23 cellular contexts compared by ENCODE assay signal in the genomic region with DNA sequence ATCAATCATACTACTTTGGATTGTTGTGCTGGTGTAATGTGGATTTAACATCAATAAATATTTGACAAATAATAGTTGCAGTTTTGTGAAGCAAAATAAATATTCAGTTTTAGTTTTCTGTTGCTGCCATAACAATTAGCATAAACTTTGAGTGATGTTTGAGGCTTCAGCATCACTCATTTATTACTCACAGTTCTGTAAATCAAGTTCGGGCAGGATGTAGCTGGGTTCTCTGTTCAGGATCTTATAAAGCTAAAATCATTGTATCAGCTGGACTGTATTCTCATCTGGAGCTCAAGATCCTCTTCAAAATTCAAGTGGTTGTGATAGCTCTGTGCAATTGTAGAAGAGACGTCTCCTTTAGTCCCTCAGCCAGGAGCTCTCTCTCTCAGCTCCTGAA.
A peak's percentile ranks its signal among the peaks of the same experiment; 100 is the strongest.
DNase-seq lines count a peak whose midpoint lies in the region; ATAC-seq, FAIRE-seq and TF ChIP-seq lines count a peak whose summit lies in the region.
"Had no signal": no experiment of that assay in that cellular context is flagged by ENCODE, and none has a peak within 500 bp of the region (broad histone marks: within the 10 kb centered on the region; RNA-seq: fewer than 3 reads in every experiment).

No MANE protein-coding gene starts in this region.

- DNase-seq in mammary epithelial cell (peak; percentile 30), breast epithelium (ENCODE audit: low spot score in 2 of 2) (no peak), WTC11 (ENCODE audit: low spot score) (no peak), foreskin keratinocyte (peak in 1 of 2 donors; percentile 43), foreskin fibroblast (no peak), NCI-H2029 (lab: John Stamatoyannopoulos, UW) (no peak), H54 (ENCODE audit: insufficient read length, low spot score) (no peak)
- DNase-seq: Calu3; DMS153; DND-41; Karpas-422; NCI-H1092; NCI-H1417 treated with DMSO at 0.1 percent for 48 hours; NCI-H187; NCI-H2107; NCI-H226; NCI-H510A; NCI-H748 treated with DMSO at 0.1 percent for 48 hours; NK-92 treated with Interleukin-12 subunit alpha and Interleukin-12 subunit beta, amount 100 ng/mL, for 24 hours; PC-3; SHP77 had no signal

- H3K27ac ChIP-seq in mammary epithelial cell (ENCODE audit: insufficient read depth, low read depth, low read length) (no peak overlapping the region), breast epithelium (no peak overlapping the region), foreskin keratinocyte (no peak overlapping the region)

- TF ChIP-seq CTCF in mammary epithelial cell (conservative IDR thresholded peaks at IDR 0.05 in 1 of 2, IDR thresholded peaks at IDR 0.05 in 1 of 2; ENCODE audit: extremely low read depth in 1 of 2, insufficient read depth in 1 of 2, low read depth in 1 of 2, low read length in 2 of 2), result no peak
- no peak for TF ChIP-seq CTCF in breast epithelium (IDR thresholded peaks at IDR 0.05)
- no peak for TF ChIP-seq CTCF in WTC11 (IDR thresholded peaks at IDR 0.05)
- TF ChIP-seq CTCF in foreskin keratinocyte (conservative IDR thresholded peaks at IDR 0.05), result no peak
- no peak for TF ChIP-seq CTCF in foreskin fibroblast (IDR thresholded peaks at IDR 0.05; ENCODE audit: low read depth, low read length)

- H3K27me3 ChIP-seq in mammary epithelial cell (ENCODE audit: insufficient read depth, low read length) (no peaks in the 10 kb centered on the region), breast epithelium (no peaks in the 10 kb centered on the region), foreskin keratinocyte (no peaks in the 10 kb centered on the region)

- peaks cover 21% of the 10 kb centered on the region for H3K9me3 Mint-ChIP-seq in WTC11

- no peaks in the 10 kb centered on the region for H3K9me3 ChIP-seq in mammary epithelial cell (replicated peaks; ENCODE audit: insufficient read depth, low read length)
- peaks cover 16 to 23% of the 10 kb centered on the region in 2 donors for H3K9me3 ChIP-seq in breast epithelium

- H3K9ac ChIP-seq in mammary epithelial cell (ENCODE audit: insufficient read depth, low read length), result no peak overlapping the region

- H3K36me3 Mint-ChIP-seq in WTC11, result peaks cover 22% of the 10 kb centered on the region

- BruUV-seq in mammary epithelial cell (replicated peaks; lab: Mats Ljungman, UMichigan), result no TSS peak

- no peak overlapping the region for H2AFZ ChIP-seq in mammary epithelial cell (ENCODE audit: low read depth, low read length)

- 86% methylated on average over 2 of the region's 2 CpGs for WGBS in mammary epithelial cell (ENCODE audit: low coverage, missing lambda C conversion rate)

- CTCF ChIA-PET in mammary epithelial cell (lab: Charles Lee; ENCODE audit: low non-redundant PET) (no interaction called here), WTC11 (lab: Charles Lee) (interaction anchor here (0.6 to 2.2 kb wide), 4 partner anchors 15 to 638 kb away, joined by 3 to 11 read pairs (median 4); a partner anchor contains a TSS)

- H3K4me1 ChIP-seq in mammary epithelial cell (ENCODE audit: insufficient read depth, low read length) (no peaks in the 10 kb centered on the region), breast epithelium (no peaks in the 10 kb centered on the region), foreskin keratinocyte (no peaks in the 10 kb centered on the region)

- peaks cover 6% of the 10 kb centered on the region for H3K4me1 Mint-ChIP-seq in WTC11

- TF ChIP-seq POLR2A in breast epithelium (IDR thresholded peaks at IDR 0.05) (no peak), H54 (IDR thresholded peaks at IDR 0.05; ENCODE audit: low read depth, low read length) (no peak)

- dilution Hi-C loops in mammary epithelial cell (cut with HindIII; ENCODE audit: low sequenced_read_pairs), result no loop called here

- no peaks in the 10 kb centered on the region for H3K27me3 Mint-ChIP-seq in WTC11 (ENCODE audit: low read depth)

- H3K27ac Mint-ChIP-seq in WTC11, result 0 out of 2 replicates have a peak overlapping the region, but pooled peaks have one; percentile 17

- H4K20me1 ChIP-seq in mammary epithelial cell (ENCODE audit: insufficient read depth, low read length), result no peaks in the 10 kb centered on the region

- H3K4me3 Mint-ChIP-seq in WTC11, result no peak overlapping the region

- POLR2A ChIA-PET in WTC11 (lab: Charles Lee), result interaction anchor here (0.9 kb wide), 1 partner anchor 51 kb away, joined by 3 read pairs; no protein-coding TSS in a partner anchor

- no peak for FAIRE-seq in H54 (lab: Jason Lieb, UNC)
- FAIRE-seq: GM12892, HepG2 had no signal

- H3K36me3 ChIP-seq in mammary epithelial cell (ENCODE audit: insufficient read depth, low read length) (peaks cover 49% of the 10 kb centered on the region), breast epithelium (no peaks in the 10 kb centered on the region)

- no peak overlapping the region for H3K4me3 ChIP-seq in mammary epithelial cell (replicated peaks in 1 of 3; ENCODE audit: insufficient read depth in 1 of 3, low read depth in 2 of 3, low read length in 3 of 3)
- H3K4me3 ChIP-seq in breast epithelium, result no peak overlapping the region
- H3K4me3 ChIP-seq in foreskin fibroblast (ENCODE audit: low read depth in 1 of 2, low read length in 2 of 2), result no peak overlapping the region

- ATAC-seq in WTC11 (no peak), foreskin keratinocyte (peak; percentile 54)
- ATAC-seq: HepG2, PC-3 had no signal

- in situ Hi-C loops in mammary epithelial cell (cut with MboI; ENCODE audit: low sequenced_read_pairs in 2 of 2), result loop anchor here (10.0 kb wide), 2 partner anchors 76 to 556 kb away; no protein-coding TSS in a partner anchor

- H3K79me2 ChIP-seq in mammary epithelial cell (ENCODE audit: insufficient read depth, low read length), result peaks cover 4% of the 10 kb centered on the region

- intact Hi-C loops in mammary epithelial cell (cut with micrococcal nuclease), result no loop called here
- intact Hi-C loops in breast epithelium (cut with DNase I; ENCODE audit: low total_unique reads), result loop anchor here (10.0 kb wide), 1 partner anchor 214 kb away; no protein-coding TSS in a partner anchor

- no peak overlapping the region for H3K4me2 ChIP-seq in mammary epithelial cell (ENCODE audit: insufficient read depth, low read depth, low read length)

TF ChIP-seq in WTC11, 78 proteins besides CTCF, POLR2A, EP300 and RAD21 (continues in another document):
- TF ChIP-seq, protein P1, sequence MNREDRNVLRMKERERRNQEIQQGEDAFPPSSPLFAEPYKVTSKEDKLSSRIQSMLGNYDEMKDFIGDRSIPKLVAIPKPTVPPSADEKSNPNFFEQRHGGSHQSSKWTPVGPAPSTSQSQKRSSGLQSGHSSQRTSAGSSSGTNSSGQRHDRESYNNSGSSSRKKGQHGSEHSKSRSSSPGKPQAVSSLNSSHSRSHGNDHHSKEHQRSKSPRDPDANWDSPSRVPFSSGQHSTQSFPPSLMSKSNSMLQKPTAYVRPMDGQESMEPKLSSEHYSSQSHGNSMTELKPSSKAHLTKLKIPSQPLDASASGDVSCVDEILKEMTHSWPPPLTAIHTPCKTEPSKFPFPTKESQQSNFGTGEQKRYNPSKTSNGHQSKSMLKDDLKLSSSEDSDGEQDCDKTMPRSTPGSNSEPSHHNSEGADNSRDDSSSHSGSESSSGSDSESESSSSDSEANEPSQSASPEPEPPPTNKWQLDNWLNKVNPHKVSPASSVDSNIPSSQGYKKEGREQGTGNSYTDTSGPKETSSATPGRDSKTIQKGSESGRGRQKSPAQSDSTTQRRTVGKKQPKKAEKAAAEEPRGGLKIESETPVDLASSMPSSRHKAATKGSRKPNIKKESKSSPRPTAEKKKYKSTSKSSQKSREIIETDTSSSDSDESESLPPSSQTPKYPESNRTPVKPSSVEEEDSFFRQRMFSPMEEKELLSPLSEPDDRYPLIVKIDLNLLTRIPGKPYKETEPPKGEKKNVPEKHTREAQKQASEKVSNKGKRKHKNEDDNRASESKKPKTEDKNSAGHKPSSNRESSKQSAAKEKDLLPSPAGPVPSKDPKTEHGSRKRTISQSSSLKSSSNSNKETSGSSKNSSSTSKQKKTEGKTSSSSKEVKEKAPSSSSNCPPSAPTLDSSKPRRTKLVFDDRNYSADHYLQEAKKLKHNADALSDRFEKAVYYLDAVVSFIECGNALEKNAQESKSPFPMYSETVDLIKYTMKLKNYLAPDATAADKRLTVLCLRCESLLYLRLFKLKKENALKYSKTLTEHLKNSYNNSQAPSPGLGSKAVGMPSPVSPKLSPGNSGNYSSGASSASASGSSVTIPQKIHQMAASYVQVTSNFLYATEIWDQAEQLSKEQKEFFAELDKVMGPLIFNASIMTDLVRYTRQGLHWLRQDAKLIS (CRISPR knock-in tag; IDR thresholded peaks at IDR 0.05; ENCODE audit: borderline replicate concordance), result no peak
- TF ChIP-seq, protein P2, sequence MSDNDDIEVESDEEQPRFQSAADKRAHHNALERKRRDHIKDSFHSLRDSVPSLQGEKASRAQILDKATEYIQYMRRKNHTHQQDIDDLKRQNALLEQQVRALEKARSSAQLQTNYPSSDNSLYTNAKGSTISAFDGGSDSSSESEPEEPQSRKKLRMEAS (CRISPR knock-in tag; IDR thresholded peaks at IDR 0.05), result no peak
- TF ChIP-seq, protein P3, sequence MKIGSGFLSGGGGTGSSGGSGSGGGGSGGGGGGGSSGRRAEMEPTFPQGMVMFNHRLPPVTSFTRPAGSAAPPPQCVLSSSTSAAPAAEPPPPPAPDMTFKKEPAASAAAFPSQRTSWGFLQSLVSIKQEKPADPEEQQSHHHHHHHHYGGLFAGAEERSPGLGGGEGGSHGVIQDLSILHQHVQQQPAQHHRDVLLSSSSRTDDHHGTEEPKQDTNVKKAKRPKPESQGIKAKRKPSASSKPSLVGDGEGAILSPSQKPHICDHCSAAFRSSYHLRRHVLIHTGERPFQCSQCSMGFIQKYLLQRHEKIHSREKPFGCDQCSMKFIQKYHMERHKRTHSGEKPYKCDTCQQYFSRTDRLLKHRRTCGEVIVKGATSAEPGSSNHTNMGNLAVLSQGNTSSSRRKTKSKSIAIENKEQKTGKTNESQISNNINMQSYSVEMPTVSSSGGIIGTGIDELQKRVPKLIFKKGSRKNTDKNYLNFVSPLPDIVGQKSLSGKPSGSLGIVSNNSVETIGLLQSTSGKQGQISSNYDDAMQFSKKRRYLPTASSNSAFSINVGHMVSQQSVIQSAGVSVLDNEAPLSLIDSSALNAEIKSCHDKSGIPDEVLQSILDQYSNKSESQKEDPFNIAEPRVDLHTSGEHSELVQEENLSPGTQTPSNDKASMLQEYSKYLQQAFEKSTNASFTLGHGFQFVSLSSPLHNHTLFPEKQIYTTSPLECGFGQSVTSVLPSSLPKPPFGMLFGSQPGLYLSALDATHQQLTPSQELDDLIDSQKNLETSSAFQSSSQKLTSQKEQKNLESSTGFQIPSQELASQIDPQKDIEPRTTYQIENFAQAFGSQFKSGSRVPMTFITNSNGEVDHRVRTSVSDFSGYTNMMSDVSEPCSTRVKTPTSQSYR (CRISPR knock-in tag; IDR thresholded peaks at IDR 0.05), result no peak
- no peak for TF ChIP-seq NR1H2 (CRISPR knock-in tag; IDR thresholded peaks at IDR 0.05)
- TF ChIP-seq TCF7 (CRISPR knock-in tag; IDR thresholded peaks at IDR 0.05; ENCODE audit: low read depth), result no peak
